In the genomic region with DNA sequence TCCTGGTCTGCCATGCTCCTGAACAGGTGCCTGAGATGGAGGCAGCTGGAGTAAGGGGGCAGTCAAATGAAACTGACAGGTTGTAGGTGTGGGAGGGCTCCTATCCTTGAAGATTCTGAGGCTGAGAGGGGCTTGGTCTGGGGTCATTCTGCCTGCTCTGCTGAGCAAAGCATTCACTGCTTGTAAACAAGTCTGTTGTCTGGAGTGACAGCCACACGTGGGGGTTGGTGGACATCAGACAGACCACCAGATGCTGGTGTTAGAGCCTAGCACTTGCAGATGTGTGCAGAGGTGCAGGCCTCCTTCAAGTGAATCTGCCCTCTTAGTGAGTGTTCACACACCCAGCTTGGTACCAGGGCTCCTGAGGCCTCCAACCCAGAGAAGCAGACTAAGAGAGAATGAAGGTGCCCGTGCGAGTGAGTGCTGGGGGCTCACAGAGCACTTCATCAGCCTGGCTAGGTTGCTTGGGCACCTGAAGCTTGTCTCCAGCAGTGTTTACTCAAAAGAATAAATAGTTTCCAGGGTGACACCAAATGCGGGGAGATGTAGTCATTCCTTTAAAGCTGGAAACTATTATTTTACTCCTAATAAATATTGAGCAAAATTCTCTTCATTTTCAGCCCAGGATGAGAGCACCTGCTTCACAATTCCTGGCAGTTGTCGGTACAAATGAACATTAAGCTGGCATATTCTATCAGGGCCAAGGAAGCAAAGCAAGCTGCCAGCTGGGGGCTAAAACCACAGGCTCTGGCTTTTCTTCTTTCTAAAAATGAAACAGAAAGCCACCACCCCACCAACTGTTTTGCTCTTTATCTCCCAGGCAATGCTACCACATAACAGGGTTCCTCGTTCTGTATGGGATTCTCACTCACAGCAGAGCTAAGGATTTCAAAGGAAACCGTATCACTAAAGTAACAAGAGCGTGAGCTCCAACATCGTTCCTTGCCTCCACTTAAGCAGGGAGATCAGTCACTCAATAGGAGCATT, we compare ENCODE assay signal across 9 cellular contexts.
DNase-seq lines count a peak whose midpoint lies in the region; ATAC-seq and TF ChIP-seq lines count a peak whose summit lies in the region.
"Had no signal": no experiment of that assay in that cellular context is flagged by ENCODE, and none has a peak within 500 bp of the region (broad histone marks: within the 10 kb centered on the region; RNA-seq: fewer than 3 reads in every experiment).

No MANE protein-coding gene starts in this region.

- peak; percentile 54 for ATAC-seq in CD8-positive, alpha-beta T cell
- ATAC-seq in HG03280 (IDR thresholded peaks at IDR 0.05; ENCODE audit: unreplicated experiment): peak; percentile 85
- peak; percentile 86 for ATAC-seq in stimulated activated effector memory CD8-positive, alpha-beta T cell treated with anti-CD3 and anti-CD28 coated beads, Interleukin-12 subunit alpha, Interleukin-12 subunit beta, amount 100 ng/mL, for 72 hours

- no peaks in the 10 kb centered on the region for H3K79me2 ChIP-seq in hepatocyte

- H3K4me3 ChIP-seq in CD8-positive, alpha-beta T cell (ENCODE audit: low read depth, low read length): no peak overlapping the region
- H3K4me3 ChIP-seq in ascending aorta: no peak overlapping the region
- H3K4me3 ChIP-seq in hepatocyte: no peak overlapping the region

- no peaks in the 10 kb centered on the region for H3K36me3 Mint-ChIP-seq in CD8-positive, alpha-beta T cell
- H3K36me3 Mint-ChIP-seq in activated T-helper 1 cell treated with anti-CD3 and anti-CD28 coated beads, Interleukin-12 subunit alpha, Interleukin-12 subunit beta, Interleukin-2, Interleukin-4 antibody, amounts not matched to agents 30 ng/mL and 10 ng/mL and 1 ng/mL, durations not matched to agents 14 hours and 24 hours and 36 hours (ENCODE audit: low read depth): no peaks in the 10 kb centered on the region
- H3K36me3 Mint-ChIP-seq in stimulated activated effector memory CD8-positive, alpha-beta T cell treated with anti-CD3 and anti-CD28 coated beads, Interleukin-12 subunit alpha, Interleukin-12 subunit beta, amount 100 ng/mL, for 72 hours: no peaks in the 10 kb centered on the region

- no peaks in the 10 kb centered on the region for H3K27me3 ChIP-seq in CD8-positive, alpha-beta T cell (ENCODE audit: insufficient read depth, low read length)
- H3K27me3 ChIP-seq in ascending aorta: no peaks in the 10 kb centered on the region
- no peaks in the 10 kb centered on the region for H3K27me3 ChIP-seq in hepatocyte
- H3K27me3 ChIP-seq: neutrophil had no signal

- H3K9me2 ChIP-seq in hepatocyte (replicated peaks; ENCODE audit: insufficient read depth): no peaks in the 10 kb centered on the region

- 81% methylated on average over 9 of the region's 9 CpGs for WGBS in hepatocyte (ENCODE audit: low lambda C conversion rate, missing lambda C conversion rate)

- H3K4me1 ChIP-seq in CD8-positive, alpha-beta T cell (ENCODE audit: insufficient read depth, low read length): peaks cover 17% of the 10 kb centered on the region
- H3K4me1 ChIP-seq in ascending aorta: peaks cover 7 to 15% of the 10 kb centered on the region in 2 donors
- peaks cover 13% of the 10 kb centered on the region for H3K4me1 ChIP-seq in hepatocyte (ENCODE audit: insufficient read depth)

- no peaks in the 10 kb centered on the region for H3K36me3 ChIP-seq in CD8-positive, alpha-beta T cell (ENCODE audit: insufficient read depth, low read length)
- no peaks in the 10 kb centered on the region for H3K36me3 ChIP-seq in ascending aorta
- H3K36me3 ChIP-seq in hepatocyte (replicated peaks; ENCODE audit: insufficient read depth, low read depth): no peaks in the 10 kb centered on the region
- H3K36me3 ChIP-seq: neutrophil had no signal

- peaks cover 3% of the 10 kb centered on the region for H3K9me3 Mint-ChIP-seq in CD8-positive, alpha-beta T cell
- H3K9me3 Mint-ChIP-seq in activated T-helper 1 cell treated with anti-CD3 and anti-CD28 coated beads, Interleukin-12 subunit alpha, Interleukin-12 subunit beta, Interleukin-2, Interleukin-4 antibody, amounts not matched to agents 30 ng/mL and 10 ng/mL and 1 ng/mL, durations not matched to agents 14 hours and 24 hours and 36 hours: peaks cover 5% of the 10 kb centered on the region
- H3K9me3 Mint-ChIP-seq in stimulated activated effector memory CD8-positive, alpha-beta T cell treated with anti-CD3 and anti-CD28 coated beads, Interleukin-12 subunit alpha, Interleukin-12 subunit beta, amount 100 ng/mL, for 72 hours: peaks cover 4% of the 10 kb centered on the region

- no peak overlapping the region for H3K27ac ChIP-seq in CD8-positive, alpha-beta T cell (ENCODE audit: low read depth, low read length)
- H3K27ac ChIP-seq in ascending aorta (peak overlapping the region in 1 of 2 donors; percentile 57), hepatocyte (no peak overlapping the region)
- H3K27ac ChIP-seq: neutrophil had no signal

- peaks cover 30% of the 10 kb centered on the region for H3K4me1 Mint-ChIP-seq in CD8-positive, alpha-beta T cell (ENCODE audit: low read depth)
- H3K4me1 Mint-ChIP-seq in activated T-helper 1 cell treated with anti-CD3 and anti-CD28 coated beads, Interleukin-12 subunit alpha, Interleukin-12 subunit beta, Interleukin-2, Interleukin-4 antibody, amounts not matched to agents 30 ng/mL and 10 ng/mL and 1 ng/mL, durations not matched to agents 14 hours and 24 hours and 36 hours (ENCODE audit: low read depth): peaks cover 23% of the 10 kb centered on the region
- H3K4me1 Mint-ChIP-seq in stimulated activated effector memory CD8-positive, alpha-beta T cell treated with anti-CD3 and anti-CD28 coated beads, Interleukin-12 subunit alpha, Interleukin-12 subunit beta, amount 100 ng/mL, for 72 hours: peaks cover 20% of the 10 kb centered on the region

- no peak overlapping the region for H2AFZ ChIP-seq in hepatocyte

- POLR2A ChIA-PET in CD8-positive, alpha-beta T cell (lab: Charles Lee): interaction anchor here (1.0 kb wide), 1 partner anchor 11 kb away, joined by 4 read pairs; no protein-coding TSS in a partner anchor

- TF ChIP-seq CTCF in CD8-positive, alpha-beta T cell (IDR thresholded peaks at IDR 0.05): no peak
- TF ChIP-seq CTCF in ascending aorta (IDR thresholded peaks at IDR 0.05) (no peak), hepatocyte (IDR thresholded peaks at IDR 0.05; ENCODE audit: poor library complexity) (no peak)

- peak overlapping the region; percentile 64 for H3K4me3 Mint-ChIP-seq in CD8-positive, alpha-beta T cell
- peak overlapping the region; percentile 9 for H3K4me3 Mint-ChIP-seq in activated T-helper 1 cell treated with anti-CD3 and anti-CD28 coated beads, Interleukin-12 subunit alpha, Interleukin-12 subunit beta, Interleukin-2, Interleukin-4 antibody, amounts not matched to agents 30 ng/mL and 10 ng/mL and 1 ng/mL, durations not matched to agents 14 hours and 24 hours and 36 hours
- peak overlapping the region; percentile 11 for H3K4me3 Mint-ChIP-seq in stimulated activated effector memory CD8-positive, alpha-beta T cell treated with anti-CD3 and anti-CD28 coated beads, Interleukin-12 subunit alpha, Interleukin-12 subunit beta, amount 100 ng/mL, for 72 hours

- H3K9me3 ChIP-seq in CD8-positive, alpha-beta T cell (ENCODE audit: low read length): no peaks in the 10 kb centered on the region
- no peaks in the 10 kb centered on the region for H3K9me3 ChIP-seq in ascending aorta
- H3K9me3 ChIP-seq in hepatocyte (ENCODE audit: low read depth): no peaks in the 10 kb centered on the region
- H3K9me3 ChIP-seq: neutrophil had no signal

- intact Hi-C loops in CD8-positive, alpha-beta T cell (cut with DNase I, micrococcal nuclease): no loop called here
- intact Hi-C loops in activated T-helper 1 cell treated with anti-CD3 and anti-CD28 coated beads, Interleukin-12 subunit alpha, Interleukin-12 subunit beta, Interleukin-2, Interleukin-4 antibody, amounts not matched to agents 30 ng/mL and 10 ng/mL and 1 ng/mL, durations not matched to agents 14 hours and 24 hours and 36 hours (cut with micrococcal nuclease): no loop called here
- intact Hi-C loops in ascending aorta (cut with DNase I): loop anchor here (5.0 kb wide), 1 partner anchor 60 kb away; no protein-coding TSS in a partner anchor

- peak overlapping the region; percentile 84 for H3K27ac Mint-ChIP-seq in CD8-positive, alpha-beta T cell
- H3K27ac Mint-ChIP-seq in activated T-helper 1 cell treated with anti-CD3 and anti-CD28 coated beads, Interleukin-12 subunit alpha, Interleukin-12 subunit beta, Interleukin-2, Interleukin-4 antibody, amounts not matched to agents 30 ng/mL and 10 ng/mL and 1 ng/mL, durations not matched to agents 14 hours and 24 hours and 36 hours: peak overlapping the region; percentile 74
- H3K27ac Mint-ChIP-seq in stimulated activated effector memory CD8-positive, alpha-beta T cell treated with anti-CD3 and anti-CD28 coated beads, Interleukin-12 subunit alpha, Interleukin-12 subunit beta, amount 100 ng/mL, for 72 hours: peak overlapping the region; percentile 63

- CTCF ChIA-PET in CD8-positive, alpha-beta T cell (lab: Charles Lee): no interaction called here

- no peaks in the 10 kb centered on the region for H4K20me1 ChIP-seq in hepatocyte (ENCODE audit: insufficient read depth, poor library complexity, severe bottlenecking)

- no peak for DNase-seq in CD8-positive, alpha-beta T cell
- DNase-seq in GM19240 (ENCODE audit: insufficient read length, low spot score) (peak; percentile 44), ascending aorta (ENCODE audit: low spot score in 2 of 2) (no peak), hepatocyte (ENCODE audit: low spot score) (no peak), NCI-H748 treated with DMSO at 0.1 percent for 48 hours (lab: John Stamatoyannopoulos, UW) (no peak)
- peak; percentile 30 for DNase-seq in activated T-helper 1 cell treated with anti-CD3 and anti-CD28 coated beads, Interleukin-12 subunit alpha, Interleukin-12 subunit beta, Interleukin-2, Interleukin-4 antibody, amounts not matched to agents 30 ng/mL and 10 ng/mL and 1 ng/mL, durations not matched to agents 14 hours and 24 hours and 36 hours (ENCODE audit: low spot score)
- no peak for DNase-seq in stimulated activated effector memory CD8-positive, alpha-beta T cell treated with anti-CD3 and anti-CD28 coated beads, Interleukin-12 subunit alpha, Interleukin-12 subunit beta, amount 100 ng/mL, for 72 hours (ENCODE audit: low spot score in 2 of 2)

- H3K27me3 Mint-ChIP-seq in CD8-positive, alpha-beta T cell (ENCODE audit: low read depth): no peaks in the 10 kb centered on the region
- peaks cover 5% of the 10 kb centered on the region for H3K27me3 Mint-ChIP-seq in activated T-helper 1 cell treated with anti-CD3 and anti-CD28 coated beads, Interleukin-12 subunit alpha, Interleukin-12 subunit beta, Interleukin-2, Interleukin-4 antibody, amounts not matched to agents 30 ng/mL and 10 ng/mL and 1 ng/mL, durations not matched to agents 14 hours and 24 hours and 36 hours (ENCODE audit: insufficient read depth)

- H3K4me2 ChIP-seq in hepatocyte: no peak overlapping the region

Comparison
In these comparisons a context has a peak if more than half of its experiments do, and no peak if none do; other contexts are left out.
1. DNase-seq: peak in GM19240 (single experiment) and activated T-helper 1 cell treated with anti-CD3 and anti-CD28 coated beads, Interleukin-12 subunit alpha, Interleukin-12 subunit beta, Interleukin-2, Interleukin-4 antibody, amounts not matched to agents 30 ng/mL and 10 ng/mL and 1 ng/mL, durations not matched to agents 14 hours and 24 hours and 36 hours (single experiment); none in CD8-positive, alpha-beta T cell (0 of 7), stimulated activated effector memory CD8-positive, alpha-beta T cell treated with anti-CD3 and anti-CD28 coated beads, Interleukin-12 subunit alpha, Interleukin-12 subunit beta, amount 100 ng/mL, for 72 hours (0 of 2), ascending aorta (0 of 2), hepatocyte (single experiment) and NCI-H748 treated with DMSO at 0.1 percent for 48 hours (single experiment).
2. H3K4me3 Mint-ChIP-seq: peak in every context shown above with its lines; median percentile 64 in CD8-positive, alpha-beta T cell; 11 in stimulated activated effector memory CD8-positive, alpha-beta T cell treated with anti-CD3 and anti-CD28 coated beads, Interleukin-12 subunit alpha, Interleukin-12 subunit beta, amount 100 ng/mL, for 72 hours; 9 in activated T-helper 1 cell treated with anti-CD3 and anti-CD28 coated beads, Interleukin-12 subunit alpha, Interleukin-12 subunit beta, Interleukin-2, Interleukin-4 antibody, amounts not matched to agents 30 ng/mL and 10 ng/mL and 1 ng/mL, durations not matched to agents 14 hours and 24 hours and 36 hours.
3. Peak in every context shown above with its lines, with median percentiles within 50 percentile points of each other: ATAC-seq and H3K27ac Mint-ChIP-seq.